In genomic region chr11:74749127-74749964, GRCh38 we compare ENCODE assay signal across 2 cellular contexts.
TF ChIP-seq lines count a peak whose summit lies in the region.

No MANE protein-coding gene starts in this region.

TF ChIP-seq in HEK293, 187 proteins besides CTCF, POLR2A, EP300 and RAD21 (continued from another document and continues in another):
- TF ChIP-seq KLF8 (tag by site-specific recombination; IDR thresholded peaks at IDR 0.05) (peak; percentile 46; the same call in 1 of the 2 replicates), IKZF3 (tag by site-specific recombination; IDR thresholded peaks at IDR 0.05) (no peak), ZNF133 (tag by site-specific recombination; IDR thresholded peaks at IDR 0.05) (no peak), ZNF335 (tag by site-specific recombination; conservative IDR thresholded peaks at IDR 0.05) (peak; percentile 90), HOXD13 (CRISPR knock-in tag; IDR thresholded peaks at IDR 0.05; ENCODE audit: borderline replicate concordance) (no peak), ZNF549 (tag by site-specific recombination; IDR thresholded peaks at IDR 0.05) (no peak), ZNF391 (tag by site-specific recombination; IDR thresholded peaks at IDR 0.05; ENCODE audit: borderline replicate concordance, low read depth) (no peak; the same call in 1 of the 2 replicates), ZNF184 (tag by site-specific recombination; IDR thresholded peaks at IDR 0.05) (no peak), ZBTB48 (tag by site-specific recombination; IDR thresholded peaks at IDR 0.05) (peak; percentile 99), ZNF501 (tag by site-specific recombination; IDR thresholded peaks at IDR 0.05) (peak; percentile 45; the same call in 1 of the 2 replicates), KLF9 (tag by site-specific recombination; IDR thresholded peaks at IDR 0.05; ENCODE audit: low read depth) (0 out of 2 replicates have a peak, but pooled peaks have one; percentile 40), KLF17 (tag by site-specific recombination; IDR thresholded peaks at IDR 0.05) (0 out of 2 replicates have a peak, but pooled peaks have one; percentile 31), ZNF2 (tag by site-specific recombination; IDR thresholded peaks at IDR 0.05) (0 out of 2 replicates have a peak, but pooled peaks have one; percentile 40), ZBTB17 (tag by site-specific recombination; IDR thresholded peaks at IDR 0.05) (peak; percentile 32; the same call in 1 of the 2 replicates), ZFP69B (tag by site-specific recombination; IDR thresholded peaks at IDR 0.05) (0 out of 2 replicates have a peak, but pooled peaks have one; percentile 46), ZNF280D (tag by site-specific recombination; IDR thresholded peaks at IDR 0.05) (0 out of 2 replicates have a peak, but pooled peaks have one; percentile 10), KLF1 (tag by site-specific recombination; IDR thresholded peaks at IDR 0.05) (0 out of 2 replicates have a peak, but pooled peaks have one; percentile 21), ZBTB8A (tag by site-specific recombination; IDR thresholded peaks at IDR 0.05) (peak; percentile 85), ZNF660 (tag by site-specific recombination; IDR thresholded peaks at IDR 0.05) (0 out of 2 replicates have a peak, but pooled peaks have one; percentile 17), PRDM2 (tag by site-specific recombination; IDR thresholded peaks at IDR 0.05; ENCODE audit: borderline replicate concordance) (no peak)

TF ChIP-seq in HepG2, 621 proteins besides CTCF, POLR2A, EP300 and RAD21 (continued from another document and continues in another):
- no peak; the same call in 1 of the 2 replicates for TF ChIP-seq PBX3 (CRISPR knock-in tag; IDR thresholded peaks at IDR 0.05; ENCODE audit: borderline replicate concordance)
- peak; percentile 53; the same call in 1 of the 2 replicates for TF ChIP-seq ZNF331 (CRISPR knock-in tag; IDR thresholded peaks at IDR 0.05)
- TF ChIP-seq CHD2 (IDR thresholded peaks at IDR 0.05; ENCODE audit: low read depth, low read length): peak; percentile 78
- no peak for TF ChIP-seq ZNF30 (CRISPR knock-in tag; IDR thresholded peaks at IDR 0.05)
- TF ChIP-seq NR2C2 (CRISPR knock-in tag; IDR thresholded peaks at IDR 0.05; ENCODE audit: borderline replicate concordance): no peak
- peak; percentile 81 for TF ChIP-seq JUNB (CRISPR knock-in tag; IDR thresholded peaks at IDR 0.05; ENCODE audit: borderline replicate concordance)
- no peak for TF ChIP-seq MAZ (IDR thresholded peaks at IDR 0.05; ENCODE audit: borderline replicate concordance, low read depth, low read length)
- TF ChIP-seq MAZ (CRISPR knock-in tag; IDR thresholded peaks at IDR 0.05; ENCODE audit: low read depth): 0 out of 2 replicates have a peak, but pooled peaks have one; percentile 46
- no peak for TF ChIP-seq ZNF850 (CRISPR knock-in tag; conservative IDR thresholded peaks at IDR 0.05)
- TF ChIP-seq ZNF292 (CRISPR knock-in tag; IDR thresholded peaks at IDR 0.05; ENCODE audit: borderline replicate concordance, low read depth): no peak
- no peak; the same call in 1 of the 2 replicates for TF ChIP-seq DNMT1 (CRISPR knock-in tag; IDR thresholded peaks at IDR 0.05)
- no peak for TF ChIP-seq CENPBD1 (CRISPR knock-in tag; IDR thresholded peaks at IDR 0.05; ENCODE audit: borderline replicate concordance, low read depth)
- TF ChIP-seq ZNF253 (CRISPR knock-in tag; IDR thresholded peaks at IDR 0.05; ENCODE audit: borderline replicate concordance): no peak; the same call in 1 of the 2 replicates
- peak; percentile 72 for TF ChIP-seq ZNF430 (CRISPR knock-in tag; IDR thresholded peaks at IDR 0.05)
- TF ChIP-seq ATF4 (CRISPR knock-in tag; IDR thresholded peaks at IDR 0.05): peak in 1 of 2 experiments; percentile 30; a peak in 1 of 4 replicates
- TF ChIP-seq SP2 (CRISPR knock-in tag; IDR thresholded peaks at IDR 0.05): no peak
- TF ChIP-seq AHR (CRISPR knock-in tag; IDR thresholded peaks at IDR 0.05): peak; percentile 48; the same call in 1 of the 2 replicates
- TF ChIP-seq ZFAT (CRISPR knock-in tag; conservative IDR thresholded peaks at IDR 0.05): no peak
- TF ChIP-seq ZNF512B (CRISPR knock-in tag; IDR thresholded peaks at IDR 0.05; ENCODE audit: borderline replicate concordance): no peak
- no peak for TF ChIP-seq MZF1 (CRISPR knock-in tag; IDR thresholded peaks at IDR 0.05; ENCODE audit: borderline replicate concordance)
- peak; percentile 12; the same call in 1 of the 2 replicates for TF ChIP-seq ZNF501 (CRISPR knock-in tag; IDR thresholded peaks at IDR 0.05)
- no peak for TF ChIP-seq ZKSCAN5 (CRISPR knock-in tag; IDR thresholded peaks at IDR 0.05)
- peak; percentile 32; the same call in 1 of the 2 replicates for TF ChIP-seq SP5 (CRISPR knock-in tag; IDR thresholded peaks at IDR 0.05; ENCODE audit: borderline replicate concordance, low read depth)
- TF ChIP-seq KLF15 (CRISPR knock-in tag; IDR thresholded peaks at IDR 0.05; ENCODE audit: borderline replicate concordance): 0 out of 2 replicates have a peak, but pooled peaks have one; percentile 52
- no peak for TF ChIP-seq ZNF550 (CRISPR knock-in tag; IDR thresholded peaks at IDR 0.05; ENCODE audit: borderline replicate concordance)
- no peak for TF ChIP-seq CEBPB (IDR thresholded peaks at IDR 0.05; ENCODE audit: borderline replicate concordance, low read depth, low read length)
- peak; percentile 84 for TF ChIP-seq ZNF441 (CRISPR knock-in tag; IDR thresholded peaks at IDR 0.05; ENCODE audit: borderline replicate concordance)
- no peak for TF ChIP-seq PLSCR1 (CRISPR knock-in tag; IDR thresholded peaks at IDR 0.05; ENCODE audit: borderline replicate concordance)
- TF ChIP-seq GRHL1 (CRISPR knock-in tag; conservative IDR thresholded peaks at IDR 0.05): no peak; the same call in 1 of the 2 replicates
- TF ChIP-seq TRIM24 (CRISPR knock-in tag; IDR thresholded peaks at IDR 0.05): no peak
- no peak for TF ChIP-seq MAFG (CRISPR knock-in tag; IDR thresholded peaks at IDR 0.05)
- TF ChIP-seq KIAA2018 (CRISPR knock-in tag; IDR thresholded peaks at IDR 0.05; ENCODE audit: borderline replicate concordance): no peak
- peak; percentile 50 for TF ChIP-seq RBFOX2 (IDR thresholded peaks at IDR 0.05; ENCODE audit: low read depth, low read length)
- peak; percentile 80 for TF ChIP-seq HNF4A (CRISPR knock-in tag; IDR thresholded peaks at IDR 0.05)
- peak; percentile 31; the same call in 1 of the 2 replicates for TF ChIP-seq KAT8 (CRISPR knock-in tag; IDR thresholded peaks at IDR 0.05)
- TF ChIP-seq CAMTA2 (CRISPR knock-in tag; IDR thresholded peaks at IDR 0.05; ENCODE audit: borderline replicate concordance): no peak
- no peak for TF ChIP-seq ZNF432 (CRISPR knock-in tag; IDR thresholded peaks at IDR 0.05; ENCODE audit: borderline replicate concordance)
